19 cellular contexts compared by ENCODE assay signal in the genomic region with DNA sequence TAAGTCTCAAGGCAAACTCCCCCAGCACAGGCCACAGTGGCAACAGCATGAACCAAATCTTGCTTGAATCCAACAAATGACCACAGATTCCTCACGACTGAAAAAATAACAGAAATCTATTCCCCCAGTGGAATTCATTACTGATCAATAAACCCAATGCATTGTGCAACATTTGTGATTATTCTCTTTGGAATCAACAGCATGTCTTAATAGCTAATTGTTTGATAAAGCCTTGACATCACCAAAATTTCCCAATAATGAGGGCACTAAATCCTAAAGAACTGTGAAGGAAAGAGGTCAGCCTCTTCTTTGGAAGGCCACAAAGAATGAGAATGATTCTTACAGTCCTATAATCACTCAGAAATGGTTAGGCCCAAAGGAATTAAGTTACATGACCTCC. TPM values are rescaled to one million over a fixed set of nuclear protein-coding genes. Genes with fewer than 3 reads are reported as not detected.
DNase-seq lines count a peak whose midpoint lies in the region; ATAC-seq and TF ChIP-seq lines count a peak whose summit lies in the region.
"Had no signal": no experiment of that assay in that cellular context is flagged by ENCODE, and none has a peak within 500 bp of the region (broad histone marks: within the 10 kb centered on the region; RNA-seq: fewer than 3 reads in every experiment).

No MANE protein-coding gene starts in this region.

- DNase-seq in activated CD8-positive, alpha-beta memory T cell treated with anti-CD3 and anti-CD28 coated beads, Interleukin-2, amount 10 ng/mL, durations not matched to agents 7 days and 5 days: no peak
- no peak for DNase-seq in activated CD8-positive, alpha-beta memory T cell treated with anti-CD3 and anti-CD28 coated beads for 24 hours
- DNase-seq in CD8-positive, alpha-beta T cell: no peak
- no peak for DNase-seq in activated naive CD8-positive, alpha-beta T cell treated with anti-CD3 and anti-CD28 coated beads for 36 hours
- DNase-seq in naive thymus-derived CD8-positive, alpha-beta T cell: no peak
- no peak for DNase-seq in DMS153 treated with DMSO at 0.1 percent for 48 hours (lab: John Stamatoyannopoulos, UW; ENCODE audit: unreplicated experiment)
- DNase-seq in NCI-H226: no peak
- DNase-seq: BE2C, Calu3, H9, mammary epithelial cell, NCI-H146, NCI-H510A treated with DMSO at 0.1 percent for 48 hours, occipital lobe, testis had no signal

- intact Hi-C loops in CD8-positive, alpha-beta T cell (cut with DNase I, micrococcal nuclease): no loop called here

- ATAC-seq in activated CD8-positive, alpha-beta memory T cell treated with anti-CD3 and anti-CD28 coated beads, Interleukin-2, amount 10 ng/mL, durations not matched to agents 7 days and 5 days: no peak
- no peak for ATAC-seq in CD8-positive, alpha-beta T cell
- no peak for ATAC-seq in naive thymus-derived CD8-positive, alpha-beta T cell
- no peak for ATAC-seq in GM21786 (IDR thresholded peaks at IDR 0.05; ENCODE audit: unreplicated experiment)

- H3K4me3 Mint-ChIP-seq in activated CD8-positive, alpha-beta memory T cell treated with anti-CD3 and anti-CD28 coated beads, Interleukin-2, amount 10 ng/mL, durations not matched to agents 7 days and 5 days: no peak overlapping the region
- peak overlapping the region; percentile 92 for H3K4me3 Mint-ChIP-seq in CD8-positive, alpha-beta T cell
- H3K4me3 Mint-ChIP-seq in activated naive CD8-positive, alpha-beta T cell treated with anti-CD3 and anti-CD28 coated beads for 36 hours: peak overlapping the region; percentile 71
- peak overlapping the region; percentile 1 to 99 (median 94) for H3K4me3 Mint-ChIP-seq in naive thymus-derived CD8-positive, alpha-beta T cell
- H3K4me3 Mint-ChIP-seq: H9 had no signal

- CTCF ChIA-PET in activated CD8-positive, alpha-beta memory T cell treated with anti-CD3 and anti-CD28 coated beads, Interleukin-2, amount 10 ng/mL, durations not matched to agents 7 days and 5 days (lab: Charles Lee): interaction anchor here (0.6 to 8.0 kb wide), 7 partner anchors 9 to 99 kb away, joined by 3 to 72 read pairs (median 3); no protein-coding TSS in a partner anchor
- CTCF ChIA-PET in CD8-positive, alpha-beta T cell (lab: Charles Lee): interaction anchor here (1.0 to 8.7 kb wide), 7 partner anchors 25 to 88 kb away, joined by 3 to 76 read pairs (median 6); no protein-coding TSS in a partner anchor

- no peak for TF ChIP-seq CTCF in CD8-positive, alpha-beta T cell (IDR thresholded peaks at IDR 0.05)

- no peaks in the 10 kb centered on the region for H3K9me3 Mint-ChIP-seq in activated CD8-positive, alpha-beta memory T cell treated with anti-CD3 and anti-CD28 coated beads, Interleukin-2, amount 10 ng/mL, durations not matched to agents 7 days and 5 days (ENCODE audit: low read depth)
- H3K9me3 Mint-ChIP-seq in CD8-positive, alpha-beta T cell: no peaks in the 10 kb centered on the region
- H3K9me3 Mint-ChIP-seq in activated naive CD8-positive, alpha-beta T cell treated with anti-CD3 and anti-CD28 coated beads for 36 hours: no peaks in the 10 kb centered on the region
- no peaks in the 10 kb centered on the region for H3K9me3 Mint-ChIP-seq in naive thymus-derived CD8-positive, alpha-beta T cell
- H3K9me3 Mint-ChIP-seq: H9 had no signal

- no peaks in the 10 kb centered on the region for H3K27me3 Mint-ChIP-seq in activated CD8-positive, alpha-beta memory T cell treated with anti-CD3 and anti-CD28 coated beads, Interleukin-2, amount 10 ng/mL, durations not matched to agents 7 days and 5 days
- no peaks in the 10 kb centered on the region for H3K27me3 Mint-ChIP-seq in CD8-positive, alpha-beta T cell (ENCODE audit: low read depth)
- H3K27me3 Mint-ChIP-seq in activated naive CD8-positive, alpha-beta T cell treated with anti-CD3 and anti-CD28 coated beads for 36 hours: no peaks in the 10 kb centered on the region
- H3K27me3 Mint-ChIP-seq in naive thymus-derived CD8-positive, alpha-beta T cell: no peaks in the 10 kb centered on the region

- peaks cover 25% of the 10 kb centered on the region for H3K36me3 Mint-ChIP-seq in activated CD8-positive, alpha-beta memory T cell treated with anti-CD3 and anti-CD28 coated beads, Interleukin-2, amount 10 ng/mL, durations not matched to agents 7 days and 5 days
- H3K36me3 Mint-ChIP-seq in CD8-positive, alpha-beta T cell: peaks cover 60% of the 10 kb centered on the region
- H3K36me3 Mint-ChIP-seq in activated naive CD8-positive, alpha-beta T cell treated with anti-CD3 and anti-CD28 coated beads for 36 hours: peaks cover 10% of the 10 kb centered on the region
- peaks cover 0 to 45% (median 7%) of the 10 kb centered on the region in 3 donors for H3K36me3 Mint-ChIP-seq in naive thymus-derived CD8-positive, alpha-beta T cell

- H3K27me3 ChIP-seq in CD8-positive, alpha-beta T cell (ENCODE audit: insufficient read depth, low read length): no peaks in the 10 kb centered on the region
- H3K27me3 ChIP-seq: BE2C, testis had no signal

- H3K9me3 ChIP-seq in CD8-positive, alpha-beta T cell (ENCODE audit: low read length): no peaks in the 10 kb centered on the region
- H3K9me3 ChIP-seq: BE2C, testis had no signal

- peaks cover 57% of the 10 kb centered on the region for H3K4me1 ChIP-seq in CD8-positive, alpha-beta T cell (ENCODE audit: insufficient read depth, low read length)

- H3K27ac Mint-ChIP-seq in activated CD8-positive, alpha-beta memory T cell treated with anti-CD3 and anti-CD28 coated beads, Interleukin-2, amount 10 ng/mL, durations not matched to agents 7 days and 5 days: peak overlapping the region; percentile 30
- H3K27ac Mint-ChIP-seq in CD8-positive, alpha-beta T cell: peak overlapping the region; percentile 96
- peak overlapping the region; percentile 97 for H3K27ac Mint-ChIP-seq in activated naive CD8-positive, alpha-beta T cell treated with anti-CD3 and anti-CD28 coated beads for 36 hours
- H3K27ac Mint-ChIP-seq in naive thymus-derived CD8-positive, alpha-beta T cell: peak overlapping the region; percentile 97 to 100 (median 99)
- H3K27ac Mint-ChIP-seq: H9 had no signal

- no peak overlapping the region for H3K4me3 ChIP-seq in CD8-positive, alpha-beta T cell (ENCODE audit: low read depth, low read length)
- H3K4me3 ChIP-seq: smooth muscle cell, testis had no signal

- H3K4me1 Mint-ChIP-seq in activated CD8-positive, alpha-beta memory T cell treated with anti-CD3 and anti-CD28 coated beads, Interleukin-2, amount 10 ng/mL, durations not matched to agents 7 days and 5 days: peaks cover 61% of the 10 kb centered on the region
- peaks cover 83% of the 10 kb centered on the region for H3K4me1 Mint-ChIP-seq in CD8-positive, alpha-beta T cell (ENCODE audit: low read depth)
- H3K4me1 Mint-ChIP-seq in activated naive CD8-positive, alpha-beta T cell treated with anti-CD3 and anti-CD28 coated beads for 36 hours: peaks cover 79% of the 10 kb centered on the region
- H3K4me1 Mint-ChIP-seq in naive thymus-derived CD8-positive, alpha-beta T cell: peaks cover 35 to 87% (median 80%) of the 10 kb centered on the region in 4 donors

- no peak overlapping the region for H3K27ac ChIP-seq in CD8-positive, alpha-beta T cell (ENCODE audit: low read depth, low read length)
- H3K27ac ChIP-seq: KMS-11, testis had no signal

- POLR2A ChIA-PET in CD8-positive, alpha-beta T cell (lab: Charles Lee): interaction anchor here (1.1 to 7.7 kb wide), 5 partner anchors 12 to 83 kb away, joined by 3 to 83 read pairs (median 5); no protein-coding TSS in a partner anchor
- POLR2A ChIA-PET in naive thymus-derived CD8-positive, alpha-beta T cell (lab: Charles Lee): interaction anchor here (1.1 to 8.3 kb wide), 7 partner anchors 12 to 79 kb away, joined by 4 to 104 read pairs (median 13); no protein-coding TSS in a partner anchor

- H3K36me3 ChIP-seq in CD8-positive, alpha-beta T cell (ENCODE audit: insufficient read depth, low read length): no peaks in the 10 kb centered on the region
- H3K36me3 ChIP-seq: BE2C had no signal

RNA-seq across cellular contexts. Expression of a gene that starts 5.8 kb away (rescaled TPM):
- 10 to 100 TPM; 15.1 to 26.7 TPM for total RNA-seq in activated CD8-positive, alpha-beta memory T cell treated with anti-CD3 and anti-CD28 coated beads, Interleukin-2, amount 10 ng/mL, durations not matched to agents 7 days and 5 days
- 10 to 100 TPM; 34.7 to 36.7 TPM for total RNA-seq in CD8-positive, alpha-beta T cell
- 10 to 100 TPM; 15.3 to 16.3 TPM for total RNA-seq in activated naive CD8-positive, alpha-beta T cell treated with anti-CD3 and anti-CD28 coated beads for 36 hours
- total RNA-seq in naive thymus-derived CD8-positive, alpha-beta T cell: 10 to 100 TPM; 80.9 to 81.5 TPM
- polyA plus RNA-seq in naive thymus-derived CD8-positive, alpha-beta T cell: 100 to 1,000 TPM in 1 of 3 donors, 10 to 100 TPM in 2; 56.4 to 119 (median 68.6) TPM
- total RNA-seq: A673, Calu3, H9, mammary epithelial cell, smooth muscle cell had no signal
- polyA plus RNA-seq: mammary epithelial cell, smooth muscle cell had no signal

Comparison
In these comparisons a context has a peak if more than half of its experiments do, and no peak if none do; other contexts are left out.
1. H3K27ac Mint-ChIP-seq: peak in every context shown above with its lines; median percentile 99 in naive thymus-derived CD8-positive, alpha-beta T cell; 97 in activated naive CD8-positive, alpha-beta T cell treated with anti-CD3 and anti-CD28 coated beads for 36 hours; 96 in CD8-positive, alpha-beta T cell; 30 in activated CD8-positive, alpha-beta memory T cell treated with anti-CD3 and anti-CD28 coated beads, Interleukin-2, amount 10 ng/mL, durations not matched to agents 7 days and 5 days.